Comparison of ENCODE assay signal across 1 cellular context in the genomic region with DNA sequence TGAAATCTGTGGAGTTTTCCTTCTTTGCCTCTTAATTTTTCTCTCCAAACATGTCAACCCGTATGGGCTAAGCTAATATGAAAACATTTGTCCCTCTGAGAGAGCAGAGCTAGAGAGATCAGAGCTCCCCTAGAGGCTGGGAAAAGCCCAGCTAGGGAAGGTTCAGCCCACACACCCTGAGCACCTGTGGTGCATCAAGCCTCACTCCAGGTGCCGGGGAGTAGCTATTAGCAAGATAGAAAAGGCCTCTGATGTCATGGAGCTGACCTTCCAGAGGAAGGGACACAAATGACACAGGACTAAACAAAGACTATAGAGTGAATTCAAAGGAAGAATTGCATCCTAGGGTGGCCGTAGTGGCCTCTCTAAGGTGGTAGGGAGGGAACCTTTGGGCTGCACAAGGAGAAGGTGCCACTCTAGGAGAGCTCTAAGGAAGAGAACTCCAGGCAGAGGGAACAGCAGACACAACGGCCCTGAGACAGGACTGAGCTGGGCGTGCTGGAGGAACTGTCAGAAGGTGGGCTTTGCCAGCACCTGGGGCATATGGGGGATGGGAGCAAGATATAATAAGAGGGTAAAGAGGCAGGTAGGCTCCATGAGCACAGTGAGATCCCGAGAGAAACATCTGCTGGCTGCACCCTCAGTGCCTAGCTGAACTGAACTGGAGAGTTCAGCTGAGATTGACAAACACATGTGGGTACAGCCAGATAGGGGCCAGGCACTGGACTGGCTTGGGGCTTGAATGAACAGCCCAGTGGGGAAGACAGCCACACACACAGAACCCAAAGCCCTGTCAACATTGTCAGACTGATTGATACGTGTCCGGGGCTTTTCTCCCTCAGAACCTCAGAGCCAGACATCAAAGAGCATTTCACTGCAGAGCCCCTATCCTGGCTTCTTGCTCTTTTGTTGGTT.
TF ChIP-seq lines count a peak whose summit lies in the region.

No MANE protein-coding gene starts in this region.

TF ChIP-seq in GM23338, 12 proteins besides CTCF, POLR2A, EP300 and RAD21 (continued from another document):
- TF ChIP-seq, protein P1, sequence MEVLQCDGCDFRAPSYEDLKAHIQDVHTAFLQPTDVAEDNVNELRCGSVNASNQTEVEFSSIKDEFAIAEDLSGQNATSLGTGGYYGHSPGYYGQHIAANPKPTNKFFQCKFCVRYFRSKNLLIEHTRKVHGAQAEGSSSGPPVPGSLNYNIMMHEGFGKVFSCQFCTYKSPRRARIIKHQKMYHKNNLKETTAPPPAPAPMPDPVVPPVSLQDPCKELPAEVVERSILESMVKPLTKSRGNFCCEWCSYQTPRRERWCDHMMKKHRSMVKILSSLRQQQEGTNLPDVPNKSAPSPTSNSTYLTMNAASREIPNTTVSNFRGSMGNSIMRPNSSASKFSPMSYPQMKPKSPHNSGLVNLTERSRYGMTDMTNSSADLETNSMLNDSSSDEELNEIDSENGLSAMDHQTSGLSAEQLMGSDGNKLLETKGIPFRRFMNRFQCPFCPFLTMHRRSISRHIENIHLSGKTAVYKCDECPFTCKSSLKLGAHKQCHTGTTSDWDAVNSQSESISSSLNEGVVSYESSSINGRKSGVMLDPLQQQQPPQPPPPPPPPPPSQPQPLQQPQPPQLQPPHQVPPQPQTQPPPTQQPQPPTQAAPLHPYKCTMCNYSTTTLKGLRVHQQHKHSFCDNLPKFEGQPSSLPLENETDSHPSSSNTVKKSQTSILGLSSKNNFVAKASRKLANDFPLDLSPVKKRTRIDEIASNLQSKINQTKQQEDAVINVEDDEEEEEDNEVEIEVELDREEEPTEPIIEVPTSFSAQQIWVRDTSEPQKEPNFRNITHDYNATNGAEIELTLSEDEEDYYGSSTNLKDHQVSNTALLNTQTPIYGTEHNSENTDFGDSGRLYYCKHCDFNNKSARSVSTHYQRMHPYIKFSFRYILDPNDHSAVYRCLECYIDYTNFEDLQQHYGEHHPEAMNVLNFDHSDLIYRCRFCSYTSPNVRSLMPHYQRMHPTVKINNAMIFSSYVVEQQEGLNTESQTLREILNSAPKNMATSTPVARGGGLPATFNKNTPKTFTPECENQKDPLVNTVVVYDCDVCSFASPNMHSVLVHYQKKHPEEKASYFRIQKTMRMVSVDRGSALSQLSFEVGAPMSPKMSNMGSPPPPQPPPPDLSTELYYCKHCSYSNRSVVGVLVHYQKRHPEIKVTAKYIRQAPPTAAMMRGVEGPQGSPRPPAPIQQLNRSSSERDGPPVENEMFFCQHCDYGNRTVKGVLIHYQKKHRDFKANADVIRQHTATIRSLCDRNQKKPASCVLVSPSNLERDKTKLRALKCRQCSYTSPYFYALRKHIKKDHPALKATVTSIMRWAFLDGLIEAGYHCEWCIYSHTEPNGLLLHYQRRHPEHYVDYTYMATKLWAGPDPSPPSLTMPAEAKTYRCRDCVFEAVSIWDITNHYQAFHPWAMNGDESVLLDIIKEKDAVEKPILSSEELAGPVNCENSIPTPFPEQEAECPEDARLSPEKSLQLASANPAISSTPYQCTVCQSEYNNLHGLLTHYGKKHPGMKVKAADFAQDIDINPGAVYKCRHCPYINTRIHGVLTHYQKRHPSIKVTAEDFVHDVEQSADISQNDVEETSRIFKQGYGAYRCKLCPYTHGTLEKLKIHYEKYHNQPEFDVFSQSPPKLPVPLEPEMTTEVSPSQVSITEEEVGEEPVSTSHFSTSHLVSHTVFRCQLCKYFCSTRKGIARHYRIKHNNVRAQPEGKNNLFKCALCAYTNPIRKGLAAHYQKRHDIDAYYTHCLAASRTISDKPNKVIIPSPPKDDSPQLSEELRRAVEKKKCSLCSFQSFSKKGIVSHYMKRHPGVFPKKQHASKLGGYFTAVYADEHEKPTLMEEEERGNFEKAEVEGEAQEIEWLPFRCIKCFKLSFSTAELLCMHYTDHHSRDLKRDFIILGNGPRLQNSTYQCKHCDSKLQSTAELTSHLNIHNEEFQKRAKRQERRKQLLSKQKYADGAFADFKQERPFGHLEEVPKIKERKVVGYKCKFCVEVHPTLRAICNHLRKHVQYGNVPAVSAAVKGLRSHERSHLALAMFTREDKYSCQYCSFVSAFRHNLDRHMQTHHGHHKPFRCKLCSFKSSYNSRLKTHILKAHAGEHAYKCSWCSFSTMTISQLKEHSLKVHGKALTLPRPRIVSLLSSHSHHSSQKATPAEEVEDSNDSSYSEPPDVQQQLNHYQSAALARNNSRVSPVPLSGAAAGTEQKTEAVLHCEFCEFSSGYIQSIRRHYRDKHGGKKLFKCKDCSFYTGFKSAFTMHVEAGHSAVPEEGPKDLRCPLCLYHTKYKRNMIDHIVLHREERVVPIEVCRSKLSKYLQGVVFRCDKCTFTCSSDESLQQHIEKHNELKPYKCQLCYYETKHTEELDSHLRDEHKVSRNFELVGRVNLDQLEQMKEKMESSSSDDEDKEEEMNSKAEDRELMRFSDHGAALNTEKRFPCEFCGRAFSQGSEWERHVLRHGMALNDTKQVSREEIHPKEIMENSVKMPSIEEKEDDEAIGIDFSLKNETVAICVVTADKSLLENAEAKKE (CRISPR knock-in tag; IDR thresholded peaks at IDR 0.05), result peak; percentile 2; the same call in 1 of the 2 replicates
- no peak for TF ChIP-seq ZNF331 (CRISPR knock-in tag; IDR thresholded peaks at IDR 0.05; ENCODE audit: low read depth)
- TF ChIP-seq NANOG (IDR thresholded peaks at IDR 0.05; ENCODE audit: borderline replicate concordance), result no peak
- no peak for TF ChIP-seq EZH2phosphoT487 (IDR thresholded peaks at IDR 0.05; ENCODE audit: unreplicated experiment)
